In the genomic region with DNA sequence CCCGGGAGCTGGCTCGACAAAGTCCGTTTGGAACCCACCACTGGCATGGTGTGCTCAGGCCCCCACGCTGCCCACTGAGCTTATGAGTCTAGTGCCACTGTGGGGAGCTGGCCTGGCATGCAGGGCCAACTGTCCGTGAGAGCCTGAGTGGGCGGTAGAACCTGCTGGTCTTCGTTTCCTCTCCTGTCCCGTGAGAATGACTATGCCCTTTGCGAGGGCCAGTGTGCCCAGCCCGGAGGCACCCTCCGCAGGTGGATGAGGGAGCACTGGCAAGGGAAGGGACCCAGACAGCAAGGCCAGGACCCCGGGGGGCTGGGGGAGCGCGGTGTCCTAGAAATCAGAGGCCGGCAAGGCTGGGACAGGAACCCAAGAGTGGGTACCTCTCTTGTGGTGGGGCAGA, we compare ENCODE assay signal across 14 cellular contexts.
"Had no signal": no experiment of that assay in that cellular context is flagged by ENCODE, and none has a peak within 500 bp of the region (broad histone marks: within the 10 kb centered on the region; RNA-seq: fewer than 3 reads in every experiment).

No MANE protein-coding gene starts in this region.

- H3K9me3 Mint-ChIP-seq: endodermal cell; naive thymus-derived CD8-positive, alpha-beta T cell; neural crest cell had no signal

- H3K27ac Mint-ChIP-seq: endodermal cell, progenitor cell of endocrine pancreas had no signal

- ATAC-seq: heart left ventricle; naive thymus-derived CD8-positive, alpha-beta T cell; pancreas; right cardiac atrium had no signal

- DNase-seq: dermis blood vessel endothelial cell; endodermal cell; heart left ventricle; hippocampal formation; naive thymus-derived CD8-positive, alpha-beta T cell; occipital lobe; pancreas; right cardiac atrium; small intestine; stimulated activated CD4-positive, alpha-beta T cell treated with anti-CD3 and anti-CD28 coated beads, Interleukin-12 subunit alpha, Interleukin-12 subunit beta, amount 100 ng/mL, for 4 hours; stimulated activated naive CD4-positive, alpha-beta T cell treated with Interleukin-2 at 50 U/mL for 16 hours; trophoblast cell had no signal

- H3K4me3 Mint-ChIP-seq: endodermal cell had no signal

- H3K36me3 Mint-ChIP-seq: naive thymus-derived CD8-positive, alpha-beta T cell had no signal
